Comparison of ENCODE assay signal across 3 cellular contexts in genomic region chr16:24488045-24488444, GRCh38.
"Had no signal": no experiment of that assay in that cellular context is flagged by ENCODE, and none has a peak within 500 bp of the region (broad histone marks: within the 10 kb centered on the region; RNA-seq: fewer than 3 reads in every experiment).

No MANE protein-coding gene starts in this region.

- DNase-seq: GDM1, GF-D8 had no signal

- H3K4me3 ChIP-seq: GM12878 had no signal

- ATAC-seq: GM12878 had no signal
